15 cellular contexts compared by ENCODE assay signal in genomic region chr10:58439632-58440364, GRCh38.
"Had no signal": no experiment of that assay in that cellular context is flagged by ENCODE, and none has a peak within 500 bp of the region (broad histone marks: within the 10 kb centered on the region; RNA-seq: fewer than 3 reads in every experiment).

No MANE protein-coding gene starts in this region.

- H2AFZ ChIP-seq: neural progenitor cell, parathyroid adenoma had no signal

- H3K27me3 ChIP-seq: brain microvascular endothelial cell, heart right ventricle, neural progenitor cell, stomach had no signal

- H3K27ac ChIP-seq: brain microvascular endothelial cell, heart right ventricle, left ventricle myocardium inferior, neural progenitor cell, parathyroid adenoma, stomach had no signal

- DNase-seq: activated CD4-positive, alpha-beta memory T cell treated with anti-CD3 and anti-CD28 coated beads for 36 hours; activated effector memory CD4-positive, alpha-beta T cell treated with anti-CD3 and anti-CD28 coated beads, Interleukin-2, amount 50 U/mL, for 16 hours; activated T-cell treated with anti-CD3 and anti-CD28 coated beads, Interleukin-2, amount 50 U/mL, for 4 hours; amniotic stem cell; brain microvascular endothelial cell; heart right ventricle; kidney; left ventricle myocardium inferior; mesendoderm; stimulated activated CD4-positive, alpha-beta T cell treated with anti-CD3 and anti-CD28 coated beads, Interleukin-15, amount 100 ng/mL, for 24 hours; stimulated activated CD4-positive, alpha-beta T cell treated with anti-CD3 and anti-CD28 coated beads, Interleukin-4, amount 100 ng/mL, for 4 hours; stomach had no signal

- H3K9ac ChIP-seq: neural progenitor cell, parathyroid adenoma had no signal

- H3K9me3 ChIP-seq: thoracic aorta had no signal

- H3K4me3 ChIP-seq: heart right ventricle, left ventricle myocardium inferior, neural progenitor cell, stomach, thoracic aorta had no signal

- H3K36me3 ChIP-seq: brain microvascular endothelial cell, heart right ventricle, left ventricle myocardium inferior, neural progenitor cell, stomach, thoracic aorta had no signal

- H3K4me1 ChIP-seq: parathyroid adenoma had no signal

- H3K4me2 ChIP-seq: neural progenitor cell had no signal

- H3K79me2 ChIP-seq: parathyroid adenoma had no signal

- ATAC-seq: activated T-cell treated with anti-CD3 and anti-CD28 coated beads, Interleukin-2, amount 50 U/mL, for 4 hours; heart right ventricle had no signal
